20 cellular contexts compared by ENCODE assay signal in the genomic region with DNA sequence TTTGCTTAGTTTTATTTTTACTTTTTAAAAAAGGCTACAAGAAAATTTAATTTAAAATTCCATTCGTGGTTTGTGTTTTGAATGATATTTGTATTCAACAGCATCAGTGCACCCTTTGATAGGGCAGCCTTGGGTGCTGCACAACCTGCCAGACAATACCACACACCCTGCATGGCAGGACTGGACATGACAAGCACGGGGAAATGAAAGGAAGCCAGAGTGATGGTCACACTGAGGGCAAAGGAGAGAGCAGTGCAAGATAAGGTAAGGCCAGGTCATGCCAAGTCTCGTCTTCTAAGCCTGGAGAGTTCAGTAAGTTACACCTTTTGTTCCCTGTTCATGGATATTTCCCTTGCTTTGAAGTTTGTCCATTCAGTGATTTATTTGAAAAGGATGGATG.
"Had no signal": no experiment of that assay in that cellular context is flagged by ENCODE, and none has a peak within 500 bp of the region (broad histone marks: within the 10 kb centered on the region; RNA-seq: fewer than 3 reads in every experiment).

No MANE protein-coding gene starts in this region.

- H3K9ac ChIP-seq: SK-N-SH had no signal

- ATAC-seq: Panc1, PC-3 had no signal

- H3K4me2 ChIP-seq: SK-N-SH had no signal

- H3K9me3 ChIP-seq: SK-N-SH had no signal

- DNase-seq: KBM-7, MV-4-11, NCI-H1048, NCI-H1105, NCI-H1417, NCI-H146, NCI-H1694 treated with DMSO at 0.1 percent for 48 hours, NCI-H1930, NCI-H2081, NCI-H2107, NCI-H2227 treated with DMSO at 0.1 percent for 48 hours, NCI-H524, NCI-H526 treated with DMSO at 0.1 percent for 48 hours, NCI-H748 treated with DMSO at 0.1 percent for 48 hours, PC-3, SHP77, SK-N-SH, SW 1271 had no signal

- H3K27ac ChIP-seq: RWPE1 had no signal
